Comparison of ENCODE assay signal across 8 cellular contexts in the genomic region with DNA sequence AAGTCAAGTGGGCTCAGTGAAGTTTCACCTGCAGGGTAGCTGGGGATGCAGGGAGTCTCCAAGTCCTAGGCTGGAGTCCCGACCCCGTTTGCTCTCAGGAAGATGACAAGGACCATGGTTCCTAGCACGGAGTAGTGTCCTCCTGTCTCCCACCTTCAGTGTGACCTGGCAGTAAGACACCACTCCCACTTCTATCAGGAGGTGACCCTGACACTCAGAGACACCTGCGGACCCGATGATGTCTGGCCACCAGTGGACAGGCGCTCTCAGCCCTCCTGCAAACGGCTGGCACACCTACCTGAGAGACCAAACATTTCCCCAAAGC. TPM values are rescaled to one million over a fixed set of nuclear protein-coding genes. Genes with fewer than 3 reads are reported as not detected.
A peak's percentile ranks its signal among the peaks of the same experiment; 100 is the strongest.
DNase-seq lines count a peak whose midpoint lies in the region; ATAC-seq and TF ChIP-seq lines count a peak whose summit lies in the region.

No MANE protein-coding gene starts in this region.

- peak overlapping the region; percentile 91 for H3K27ac Mint-ChIP-seq in mesothelial cell of epicardium

- H3K4me3 ChIP-seq in AG04450 (ENCODE audit: low read depth, low read length) (peak overlapping the region; percentile 94), brain microvascular endothelial cell (ENCODE audit: low read depth, low read length) (peak overlapping the region; percentile 74)

- in situ Hi-C loops in brain microvascular endothelial cell (cut with HindIII; ENCODE audit: low pct_ligation_motif_present, low sequenced_read_pairs): no loop called here

- H3K9me3 Mint-ChIP-seq in mesothelial cell of epicardium: no peaks in the 10 kb centered on the region

- H3K4me3 Mint-ChIP-seq in mesothelial cell of epicardium: peak overlapping the region; percentile 90

- DNase-seq in AG04450 (ENCODE audit: low read depth, low spot score) (no peak), HK-2 (ENCODE audit: unreplicated experiment) (peak; percentile 17), brain microvascular endothelial cell (no peak), mesothelial cell of epicardium (ENCODE audit: low spot score in 2 of 2, unreplicated experiment in 2 of 2) (no peak), Kasumi-1 (lab: John Stamatoyannopoulos, UW) (no peak), mucosa of gallbladder (ENCODE audit: low spot score) (no peak), NCI-H1417 treated with DMSO at 0.1 percent for 48 hours (lab: John Stamatoyannopoulos, UW) (no peak)

- H3K27me3 ChIP-seq in AG04450 (ENCODE audit: control insufficient read depth, insufficient read depth, low read length): no peaks in the 10 kb centered on the region
- H3K27me3 ChIP-seq in brain microvascular endothelial cell (replicated peaks): no peaks in the 10 kb centered on the region

- TF ChIP-seq CTCF in AG04450 (IDR thresholded peaks at IDR 0.05; ENCODE audit: low read depth, low read length): no peak
- no peak for TF ChIP-seq CTCF in brain microvascular endothelial cell (IDR thresholded peaks at IDR 0.05; ENCODE audit: low read depth, low read length, missing control alignments)
- no peak for TF ChIP-seq CTCF in mesothelial cell of epicardium (IDR thresholded peaks at IDR 0.05; ENCODE audit: unreplicated experiment)

- peak overlapping the region; percentile 42 for H3K27ac ChIP-seq in AG04450 (ENCODE audit: low read depth, low read length)
- no peak overlapping the region for H3K27ac ChIP-seq in brain microvascular endothelial cell

- peaks cover 7% of the 10 kb centered on the region for H3K36me3 Mint-ChIP-seq in mesothelial cell of epicardium

- peaks cover 22% of the 10 kb centered on the region for H3K4me1 Mint-ChIP-seq in mesothelial cell of epicardium

- H3K36me3 ChIP-seq in brain microvascular endothelial cell (replicated peaks): peaks cover 13% of the 10 kb centered on the region

- CTCF ChIA-PET in AG04450 (lab: Charles Lee): interaction anchor here (0.8 to 2.8 kb wide), 27 partner anchors 9 to 764 kb away, joined by 3 to 22 read pairs (median 5); a partner anchor contains a TSS

- POLR2A ChIA-PET in AG04450 (lab: Yijun Ruan, JAX): interaction anchor here (1.4 to 4.4 kb wide), 4 partner anchors 9 to 97 kb away, joined by 5 to 31 read pairs (median 10); a partner anchor contains a TSS

- H3K27me3 Mint-ChIP-seq in mesothelial cell of epicardium (ENCODE audit: low read depth): no peaks in the 10 kb centered on the region

- no peak for ATAC-seq in HG03565 (IDR thresholded peaks at IDR 0.05; ENCODE audit: unreplicated experiment)

- no peaks in the 10 kb centered on the region for H3K9me3 ChIP-seq in AG04450 (ENCODE audit: control insufficient read depth, insufficient read depth, low read length)

RNA-seq across cellular contexts. Expression of a gene that starts 1.1 kb away (rescaled TPM):
- 126 and 194 TPM in 2 replicates for polyA plus RNA-seq in AG04450 (2011; rRNA removed)
- polyA minus RNA-seq in AG04450 (2011; rRNA and poly(A)+ RNA removed): 205 and 289 TPM in 2 replicates
- total RNA-seq in mesothelial cell of epicardium (62.9 to 67.6 TPM (median 65.0 TPM) in 3 replicates), mucosa of gallbladder (189 TPM)

RNA-seq across cellular contexts. Expression of a gene that starts 35.4 kb away (rescaled TPM):
- polyA plus RNA-seq in AG04450 (2011; rRNA removed): 38.5 and 45.7 TPM in 2 replicates
- 30.6 and 37.9 TPM in 2 replicates for polyA minus RNA-seq in AG04450 (2011; rRNA and poly(A)+ RNA removed)
- total RNA-seq in mesothelial cell of epicardium (116 to 122 TPM (median 118 TPM) in 3 replicates), mucosa of gallbladder (75.4 TPM)
